18 cellular contexts compared by ENCODE assay signal in the genomic region with DNA sequence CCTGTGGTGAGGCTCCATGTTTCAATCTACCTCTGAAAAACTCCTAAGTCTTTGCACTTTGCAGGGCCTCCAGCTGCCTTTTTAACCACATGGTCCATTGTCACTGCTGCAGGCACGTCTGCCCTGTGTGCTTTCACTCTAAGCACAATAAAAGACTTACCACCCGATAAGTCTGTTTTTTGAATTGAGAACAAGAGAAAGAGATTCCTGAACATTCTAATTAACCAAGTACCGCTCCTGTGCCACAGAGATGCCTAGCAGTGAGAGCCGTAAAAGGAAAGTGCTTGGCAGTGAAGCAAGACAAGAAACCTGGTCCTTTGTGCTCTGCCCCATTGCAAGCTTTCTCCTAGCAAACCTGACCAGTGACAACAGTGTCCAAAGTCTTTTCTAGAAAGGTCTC.
"Had no signal": no experiment of that assay in that cellular context is flagged by ENCODE, and none has a peak within 500 bp of the region (broad histone marks: within the 10 kb centered on the region; RNA-seq: fewer than 3 reads in every experiment).

No MANE protein-coding gene starts in this region.

- H3K4me3 Mint-ChIP-seq: immature natural killer cell, memory B cell, naive B cell, nephron, type B pancreatic cell had no signal

- H3K4me1 Mint-ChIP-seq: immature natural killer cell, memory B cell, nephron had no signal

- DNase-seq: effector memory CD4-positive, alpha-beta T cell; gastrocnemius medialis; immature natural killer cell; kidney; left cardiac atrium; left ventricle myocardium inferior; lower lobe of right lung; midbrain; naive B cell; nucleus accumbens; ovary; right cardiac atrium; small intestine; stimulated activated CD4-positive, alpha-beta T cell treated with anti-CD3 and anti-CD28 coated beads, Interleukin-12 subunit alpha, Interleukin-12 subunit beta, amount 100 ng/mL, for 4 hours; stimulated activated naive CD4-positive, alpha-beta T cell had no signal

- H3K9me3 Mint-ChIP-seq: memory B cell, naive B cell had no signal

- H3K27ac Mint-ChIP-seq: immature natural killer cell, memory B cell, naive B cell, nephron, type B pancreatic cell had no signal

- H3K36me3 Mint-ChIP-seq: memory B cell, naive B cell had no signal

- H3K27me3 Mint-ChIP-seq: memory B cell, naive B cell, type B pancreatic cell had no signal
